ENCODE assay signal across 10 cellular contexts in genomic region chr14:74616507-74616906, GRCh38. TPM values are rescaled to one million over a fixed set of nuclear protein-coding genes. Genes with fewer than 3 reads are reported as not detected.
A peak's percentile ranks its signal among the peaks of the same experiment; 100 is the strongest.
DNase-seq lines count a peak whose midpoint lies in the region; ATAC-seq lines count a peak whose summit lies in the region.
"Had no signal": no experiment of that assay in that cellular context is flagged by ENCODE, and none has a peak within 500 bp of the region (broad histone marks: within the 10 kb centered on the region; RNA-seq: fewer than 3 reads in every experiment).

No MANE protein-coding gene starts in this region.

- H3K4me1 ChIP-seq in skeletal muscle satellite cell (ENCODE audit: control insufficient read depth, insufficient read depth, low read length): peaks cover 83% of the 10 kb centered on the region
- H3K4me1 ChIP-seq: parathyroid adenoma had no signal

- peak overlapping the region; percentile 71 for H3K9ac ChIP-seq in skeletal muscle satellite cell (ENCODE audit: low read depth, low read length)
- H3K9ac ChIP-seq: parathyroid adenoma had no signal

- peak overlapping the region; percentile 78 for H3K4me2 ChIP-seq in skeletal muscle satellite cell (ENCODE audit: low read length)

- no peak for ATAC-seq in HG03025 (IDR thresholded peaks at IDR 0.05; ENCODE audit: low FRiP score, unreplicated experiment)

- no peaks in the 10 kb centered on the region for H3K27me3 ChIP-seq in skeletal muscle satellite cell (ENCODE audit: control insufficient read depth, insufficient read depth, low read length)

- H3K9me3 ChIP-seq in skeletal muscle satellite cell (replicated peaks; ENCODE audit: low read length): no peaks in the 10 kb centered on the region

- no peaks in the 10 kb centered on the region for H3K36me3 ChIP-seq in skeletal muscle satellite cell (ENCODE audit: insufficient read depth, low read length)

- DNase-seq in NK-92 treated with Interleukin-12 subunit alpha and Interleukin-12 subunit beta, amount 100 ng/mL, for 24 hours (lab: John Stamatoyannopoulos, UW): peak; percentile 13
- no peak for DNase-seq in NK-92 (lab: John Stamatoyannopoulos, UW; ENCODE audit: unreplicated experiment)
- peak; percentile 73 for DNase-seq in NCI-H82 (lab: John Stamatoyannopoulos, UW)
- DNase-seq in dermis blood vessel endothelial cell: peak; percentile 92
- no peak for DNase-seq in GF-D8 (lab: John Stamatoyannopoulos, UW)
- no peak for DNase-seq in D341Med (ENCODE audit: low spot score)
- DNase-seq: NCI-H2081 treated with DMSO at 0.1 percent for 48 hours had no signal

- H3K4me3 ChIP-seq in skeletal muscle satellite cell (ENCODE audit: low read length): peak overlapping the region; percentile 48

RNA-seq across cellular contexts. Expression of gene LTBP2, which starts 4.5 kb away (rescaled TPM):
- total RNA-seq in dermis blood vessel endothelial cell: 89.2 and 90.5 TPM in 2 replicates
- 59.3 and 119 TPM in 2 replicates for total RNA-seq in skeletal muscle satellite cell (2012; rRNA removed)

Comparison
In these comparisons a context has a peak if more than half of its experiments do, and no peak if none do; other contexts are left out.
1. DNase-seq: peak in NK-92 treated with Interleukin-12 subunit alpha and Interleukin-12 subunit beta, amount 100 ng/mL, for 24 hours (single experiment), NCI-H82 (single experiment) and dermis blood vessel endothelial cell (single experiment); none in NK-92 (single experiment), GF-D8 (single experiment) and D341Med (single experiment).